In genomic region chr5:168012006-168012405, GRCh38 we compare ENCODE assay signal across 32 cellular contexts.
"Had no signal": no experiment of that assay in that cellular context is flagged by ENCODE, and none has a peak within 500 bp of the region (broad histone marks: within the 10 kb centered on the region; RNA-seq: fewer than 3 reads in every experiment).

No MANE protein-coding gene starts in this region.

- H3K27ac ChIP-seq: neural progenitor cell, ovary, parathyroid adenoma, psoas muscle, right lobe of liver, sigmoid colon, skin epidermis, spleen, suprapubic skin, testis, tibial artery, transverse colon, upper lobe of right lung, uterus had no signal

- H3K4me1 Mint-ChIP-seq: naive B cell; naive thymus-derived CD8-positive, alpha-beta T cell; stimulated activated memory B cell treated with anti-CD40 and anti-IgM and Interleukin-4, amounts not matched to agents 10 μg/mL and 1 μg/mL and 100 μg/mL, for 72 hours; stimulated activated naive CD8-positive, alpha-beta T cell treated with anti-CD3 and anti-CD28 coated beads, Interleukin-15, amount 100 ng/mL, for 72 hours had no signal

- H3K4me3 Mint-ChIP-seq: naive B cell; naive thymus-derived CD8-positive, alpha-beta T cell; natural killer cell treated with Interleukin-12 subunit alpha and Interleukin-12 subunit beta and Interleukin-15 and Interleukin-18, amount 100 ng/mL, for 72 hours; neural progenitor cell; stimulated activated memory B cell treated with anti-CD40 and anti-IgM and Interleukin-4, amounts not matched to agents 10 μg/mL and 1 μg/mL and 100 μg/mL, for 72 hours; stimulated activated naive CD8-positive, alpha-beta T cell treated with anti-CD3 and anti-CD28 coated beads, Interleukin-15, amount 100 ng/mL, for 72 hours; type B pancreatic cell had no signal

- H3K9me3 ChIP-seq: ovary, psoas muscle, right lobe of liver, sigmoid colon, spleen, suprapubic skin, testis, tibial artery, transverse colon, upper lobe of right lung, uterus had no signal

- ATAC-seq: naive thymus-derived CD8-positive, alpha-beta T cell; natural killer cell treated with Interleukin-12 subunit alpha and Interleukin-12 subunit beta and Interleukin-15 and Interleukin-18, amount 100 ng/mL, for 72 hours; psoas muscle; right lobe of liver; stimulated activated memory B cell treated with anti-CD40 and anti-IgM and Interleukin-4, amounts not matched to agents 10 μg/mL and 1 μg/mL and 100 μg/mL, for 72 hours; stimulated activated naive CD8-positive, alpha-beta T cell treated with anti-CD3 and anti-CD28 coated beads, Interleukin-15, amount 100 ng/mL, for 72 hours; stimulated activated naive CD8-positive, alpha-beta T cell treated with anti-CD3 and anti-CD28 coated beads, Interleukin-15, Interleukin-2, amounts not matched to agents 100 U/mL and 50 U/mL, for 24 hours; upper lobe of right lung had no signal

- H3K36me3 Mint-ChIP-seq: naive B cell; naive thymus-derived CD8-positive, alpha-beta T cell; natural killer cell treated with Interleukin-12 subunit alpha and Interleukin-12 subunit beta and Interleukin-15 and Interleukin-18, amount 100 ng/mL, for 72 hours; stimulated activated memory B cell treated with anti-CD40 and anti-IgM and Interleukin-4, amounts not matched to agents 10 μg/mL and 1 μg/mL and 100 μg/mL, for 72 hours; type B pancreatic cell had no signal

- H3K27me3 Mint-ChIP-seq: naive B cell; stimulated activated memory B cell treated with anti-CD40 and anti-IgM and Interleukin-4, amounts not matched to agents 10 μg/mL and 1 μg/mL and 100 μg/mL, for 72 hours; stimulated activated naive CD8-positive, alpha-beta T cell treated with anti-CD3 and anti-CD28 coated beads, Interleukin-15, amount 100 ng/mL, for 72 hours had no signal

- H3K36me3 ChIP-seq: neural progenitor cell, ovary, right lobe of liver, sigmoid colon, spleen, suprapubic skin, tibial artery, transverse colon, upper lobe of right lung, uterus had no signal

- H3K27ac Mint-ChIP-seq: naive thymus-derived CD8-positive, alpha-beta T cell; natural killer cell treated with Interleukin-12 subunit alpha and Interleukin-12 subunit beta and Interleukin-15 and Interleukin-18, amount 100 ng/mL, for 72 hours; progenitor cell of endocrine pancreas; stimulated activated memory B cell treated with anti-CD40 and anti-IgM and Interleukin-4, amounts not matched to agents 10 μg/mL and 1 μg/mL and 100 μg/mL, for 72 hours; stimulated activated naive CD8-positive, alpha-beta T cell treated with anti-CD3 and anti-CD28 coated beads, Interleukin-15, amount 100 ng/mL, for 72 hours; type B pancreatic cell had no signal

- H3K27me3 ChIP-seq: neural progenitor cell, ovary, right lobe of liver, sigmoid colon, spleen, suprapubic skin, testis, tibial artery, transverse colon, upper lobe of right lung, uterus had no signal

- DNase-seq: naive B cell; naive thymus-derived CD8-positive, alpha-beta T cell; occipital lobe; ovary; posterior cingulate gyrus; psoas muscle; right lobe of liver; sigmoid colon; spleen; stimulated activated CD4-positive, alpha-beta T cell treated with anti-CD3 and anti-CD28 coated beads, Interleukin-12 subunit alpha, Interleukin-12 subunit beta, amount 100 ng/mL, for 4 hours; stimulated activated CD4-positive, alpha-beta T cell treated with anti-CD3 and anti-CD28 coated beads, Interleukin-1b, Interleukin-23, amount 100 ng/mL, for 48 hours; stimulated activated CD4-positive, alpha-beta T cell treated with anti-CD3 and anti-CD28 coated beads, Interleukin-4, amount 100 ng/mL, for 1 hour; stimulated activated CD4-positive, alpha-beta T cell treated with anti-CD3 and anti-CD28 coated beads, Interleukin-4, amount 100 ng/mL, for 4 hours; stimulated activated CD8-positive, alpha-beta memory T cell treated with anti-CD3 and anti-CD28 coated beads, Interleukin-4, amount 100 ng/mL, for 48 hours; stimulated activated naive CD4-positive, alpha-beta T cell; stimulated activated naive CD8-positive, alpha-beta T cell treated with anti-CD3 and anti-CD28 coated beads, Interleukin-15, amount 100 ng/mL, for 72 hours; stimulated activated naive CD8-positive, alpha-beta T cell treated with anti-CD3 and anti-CD28 coated beads, Interleukin-15, Interleukin-2, amounts not matched to agents 100 U/mL and 50 U/mL, for 24 hours; substantia nigra; testis; tibial artery; transverse colon; upper lobe of right lung; uterus had no signal

- H3K4me3 ChIP-seq: neural progenitor cell, ovary, psoas muscle, right lobe of liver, sigmoid colon, skin epidermis, smooth muscle cell, spleen, suprapubic skin, testis, tibial artery, transverse colon, upper lobe of right lung, uterus had no signal

- H3K9me3 Mint-ChIP-seq: naive thymus-derived CD8-positive, alpha-beta T cell; natural killer cell treated with Interleukin-12 subunit alpha and Interleukin-12 subunit beta and Interleukin-15 and Interleukin-18, amount 100 ng/mL, for 72 hours; neural progenitor cell; stimulated activated memory B cell treated with anti-CD40 and anti-IgM and Interleukin-4, amounts not matched to agents 10 μg/mL and 1 μg/mL and 100 μg/mL, for 72 hours had no signal

- H3K4me1 ChIP-seq: parathyroid adenoma, psoas muscle, right lobe of liver, sigmoid colon, spleen, suprapubic skin, testis, tibial artery, transverse colon, upper lobe of right lung, uterus had no signal
